ENCODE assay signal across 8 cellular contexts in the genomic region with DNA sequence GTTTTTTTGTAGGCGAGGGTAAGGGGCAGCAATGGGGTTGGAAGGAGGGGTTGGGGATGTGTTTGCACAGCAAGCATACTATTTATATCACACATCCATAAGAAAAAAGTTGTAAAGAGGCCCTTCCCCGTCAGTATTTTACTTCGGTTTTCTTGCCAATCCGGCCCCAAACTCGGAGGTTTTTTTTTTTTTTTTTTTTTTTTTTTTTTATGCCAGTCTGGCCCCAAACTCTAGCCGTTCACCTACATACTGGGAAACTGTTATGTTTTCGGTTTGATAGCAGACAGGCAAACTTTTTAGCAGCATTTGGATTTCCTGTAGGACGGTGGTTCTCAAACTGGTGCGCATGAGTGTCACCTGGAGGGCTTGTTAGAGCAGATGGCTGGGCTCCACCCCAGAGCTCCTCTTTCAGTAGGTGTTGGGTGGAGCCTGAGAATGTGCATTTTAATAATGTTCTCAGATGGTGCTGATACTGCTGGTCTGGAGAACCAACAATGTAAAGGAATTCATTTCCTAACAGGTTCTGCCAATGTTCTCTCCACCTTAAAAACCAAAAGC.
DNase-seq lines count a peak whose midpoint lies in the region; ATAC-seq and TF ChIP-seq lines count a peak whose summit lies in the region.

No MANE protein-coding gene starts in this region.

- TF ChIP-seq CTCF in WERI-Rb-1 (IDR thresholded peaks at IDR 0.05; ENCODE audit: low read depth, low read length) (no peak), gastroesophageal sphincter (IDR thresholded peaks at IDR 0.05) (no peak)

- no peak for TF ChIP-seq EP300 in gastroesophageal sphincter (IDR thresholded peaks at IDR 0.05)

- H3K27ac Mint-ChIP-seq in activated CD4-positive, alpha-beta T cell treated with anti-CD3 and anti-CD28 coated beads for 36 hours = no peak overlapping the region
- no peak overlapping the region for H3K27ac Mint-ChIP-seq in stimulated activated memory B cell treated with anti-CD40 and anti-IgM and Interleukin-4, amounts not matched to agents 10 μg/mL and 1 μg/mL and 100 μg/mL, for 72 hours

- ATAC-seq in activated CD4-positive, alpha-beta T cell treated with anti-CD3 and anti-CD28 coated beads for 36 hours = no peak
- ATAC-seq in gastroesophageal sphincter (no peak), GM18870 (IDR thresholded peaks at IDR 0.05; ENCODE audit: unreplicated experiment) (no peak), HG03135 (IDR thresholded peaks at IDR 0.05; ENCODE audit: unreplicated experiment) (no peak), GM19324 (IDR thresholded peaks at IDR 0.05; ENCODE audit: low FRiP score, unreplicated experiment) (no peak)
- ATAC-seq in stimulated activated memory B cell treated with anti-CD40 and anti-IgM and Interleukin-4, amounts not matched to agents 10 μg/mL and 1 μg/mL and 100 μg/mL, for 72 hours = no peak

- intact Hi-C loops in activated CD4-positive, alpha-beta T cell treated with anti-CD3 and anti-CD28 coated beads for 36 hours (cut with DNase I, micrococcal nuclease) = loop anchor here in 1 of 2 experiments (5.0 to 10.0 kb wide), 3 partner anchors 223 to 1350 kb away; a partner anchor contains a TSS

- peaks cover 0 to 51% (median 10%) of the 10 kb centered on the region in 3 donors for H3K4me1 ChIP-seq in gastroesophageal sphincter

- H3K9me3 Mint-ChIP-seq in activated CD4-positive, alpha-beta T cell treated with anti-CD3 and anti-CD28 coated beads for 36 hours (ENCODE audit: low read depth) = no peaks in the 10 kb centered on the region
- H3K9me3 Mint-ChIP-seq in stimulated activated memory B cell treated with anti-CD40 and anti-IgM and Interleukin-4, amounts not matched to agents 10 μg/mL and 1 μg/mL and 100 μg/mL, for 72 hours = no peaks in the 10 kb centered on the region

- H3K4me1 Mint-ChIP-seq in activated CD4-positive, alpha-beta T cell treated with anti-CD3 and anti-CD28 coated beads for 36 hours = peaks cover 9% of the 10 kb centered on the region
- peaks cover 30% of the 10 kb centered on the region for H3K4me1 Mint-ChIP-seq in stimulated activated memory B cell treated with anti-CD40 and anti-IgM and Interleukin-4, amounts not matched to agents 10 μg/mL and 1 μg/mL and 100 μg/mL, for 72 hours

- H3K36me3 ChIP-seq in WERI-Rb-1 = no peaks in the 10 kb centered on the region
- H3K36me3 ChIP-seq in gastroesophageal sphincter = no peaks in the 10 kb centered on the region

- WGBS in gastroesophageal sphincter (ENCODE audit: low coverage in 1 of 2), 2 donors = 0 to 17% methylated on average over 5 to 9 of the region's 9 CpGs

- H3K36me3 Mint-ChIP-seq in activated CD4-positive, alpha-beta T cell treated with anti-CD3 and anti-CD28 coated beads for 36 hours (ENCODE audit: low read depth) = no peaks in the 10 kb centered on the region
- H3K36me3 Mint-ChIP-seq in stimulated activated memory B cell treated with anti-CD40 and anti-IgM and Interleukin-4, amounts not matched to agents 10 μg/mL and 1 μg/mL and 100 μg/mL, for 72 hours = no peaks in the 10 kb centered on the region

- CTCF ChIA-PET in activated CD4-positive, alpha-beta T cell treated with anti-CD3 and anti-CD28 coated beads for 36 hours (lab: Charles Lee) = interaction anchor here (0.5 to 3.3 kb wide), 42 partner anchors 8 to 1965 kb away, joined by 3 to 51 read pairs (median 4); a partner anchor contains a TSS

- POLR2A ChIA-PET in activated CD4-positive, alpha-beta T cell treated with anti-CD3 and anti-CD28 coated beads for 36 hours (lab: Charles Lee) = interaction anchor here (1.0 to 1.5 kb wide), 3 partner anchors 76 to 141 kb away, joined by 3 to 4 read pairs (median 4); a partner anchor contains a TSS

- no peak for DNase-seq in activated CD4-positive, alpha-beta T cell treated with anti-CD3 and anti-CD28 coated beads for 36 hours
- no peak for DNase-seq in activated CD4-positive, alpha-beta T cell treated with anti-CD3 and anti-CD28 coated beads for 1 hour
- peak; percentile 42 for DNase-seq in WERI-Rb-1

- peak overlapping the region; percentile 65 for H3K4me3 Mint-ChIP-seq in activated CD4-positive, alpha-beta T cell treated with anti-CD3 and anti-CD28 coated beads for 36 hours
- peak overlapping the region; percentile 68 for H3K4me3 Mint-ChIP-seq in stimulated activated memory B cell treated with anti-CD40 and anti-IgM and Interleukin-4, amounts not matched to agents 10 μg/mL and 1 μg/mL and 100 μg/mL, for 72 hours

- no peak for TF ChIP-seq POLR2A in gastroesophageal sphincter (IDR thresholded peaks at IDR 0.05)

- H3K4me3 ChIP-seq in WERI-Rb-1 (ENCODE audit: low read depth, low read length) (peak overlapping the region; percentile 47), gastroesophageal sphincter (peak overlapping the region; percentile 51 to 56)

- H3K27me3 ChIP-seq in WERI-Rb-1 (ENCODE audit: insufficient read depth, low read depth, severe bottlenecking) = no peaks in the 10 kb centered on the region
- H3K27me3 ChIP-seq in gastroesophageal sphincter = no peaks in the 10 kb centered on the region

- H3K27ac ChIP-seq in WERI-Rb-1 (peak overlapping the region; percentile 66), gastroesophageal sphincter (peak overlapping the region; percentile 83 to 95 (median 86))

- peaks cover 24% of the 10 kb centered on the region for H3K27me3 Mint-ChIP-seq in activated CD4-positive, alpha-beta T cell treated with anti-CD3 and anti-CD28 coated beads for 36 hours
- peaks cover 43% of the 10 kb centered on the region for H3K27me3 Mint-ChIP-seq in stimulated activated memory B cell treated with anti-CD40 and anti-IgM and Interleukin-4, amounts not matched to agents 10 μg/mL and 1 μg/mL and 100 μg/mL, for 72 hours

- H3K9me3 ChIP-seq in WERI-Rb-1 (ENCODE audit: severe bottlenecking) (no peaks in the 10 kb centered on the region), gastroesophageal sphincter (no peaks in the 10 kb centered on the region)
